ENCODE assay signal across 7 cellular contexts in genomic region chr14:32077081-32078029, GRCh38.
DNase-seq lines count a peak whose midpoint lies in the region; ATAC-seq lines count a peak whose summit lies in the region.

Gene ARHGAP5, plus strand, starts transcription at chr14:32077304. Its CDS starts 13,366 bp downstream, at chr14:32090670.

- peak; percentile 43 for ATAC-seq in GM18511 (IDR thresholded peaks at IDR 0.05; ENCODE audit: unreplicated experiment)
- peak; percentile 46 for ATAC-seq in HG02870 (IDR thresholded peaks at IDR 0.05; ENCODE audit: unreplicated experiment)
- ATAC-seq in stimulated activated effector memory CD8-positive, alpha-beta T cell treated with anti-CD3 and anti-CD28 coated beads, Interleukin-12 subunit alpha, Interleukin-12 subunit beta, amount 100 ng/mL, for 72 hours = peak; percentile 65

- no peaks in the 10 kb centered on the region for H3K27me3 ChIP-seq in endocrine pancreas (ENCODE audit: control insufficient read depth, insufficient read depth, low read length)

- H3K4me1 ChIP-seq in endocrine pancreas (ENCODE audit: control insufficient read depth, insufficient read depth, low read length) = peaks cover 26% of the 10 kb centered on the region

- peak within 1 kb of the TSS; percentile 100 for H3K9ac ChIP-seq in endocrine pancreas (ENCODE audit: control insufficient read depth, insufficient read depth, low read length)

- H3K4me3 ChIP-seq in endocrine pancreas (ENCODE audit: control insufficient read depth, insufficient read depth, low read length) = peak within 1 kb of the TSS; percentile 99

- no peaks in the 10 kb centered on the region for H3K9me3 Mint-ChIP-seq in stimulated activated effector memory CD8-positive, alpha-beta T cell treated with anti-CD3 and anti-CD28 coated beads, Interleukin-12 subunit alpha, Interleukin-12 subunit beta, amount 100 ng/mL, for 72 hours

- H3K36me3 Mint-ChIP-seq in stimulated activated effector memory CD8-positive, alpha-beta T cell treated with anti-CD3 and anti-CD28 coated beads, Interleukin-12 subunit alpha, Interleukin-12 subunit beta, amount 100 ng/mL, for 72 hours = peaks cover 17% of the 10 kb centered on the region

- peak within 1 kb of the TSS; percentile 86 for H3K27ac Mint-ChIP-seq in stimulated activated effector memory CD8-positive, alpha-beta T cell treated with anti-CD3 and anti-CD28 coated beads, Interleukin-12 subunit alpha, Interleukin-12 subunit beta, amount 100 ng/mL, for 72 hours

- no peaks in the 10 kb centered on the region for H3K9me3 ChIP-seq in endocrine pancreas (ENCODE audit: control insufficient read depth, low read length)

- H3K4me1 Mint-ChIP-seq in stimulated activated effector memory CD8-positive, alpha-beta T cell treated with anti-CD3 and anti-CD28 coated beads, Interleukin-12 subunit alpha, Interleukin-12 subunit beta, amount 100 ng/mL, for 72 hours = peaks cover 33% of the 10 kb centered on the region

- H3K4me3 Mint-ChIP-seq in stimulated activated effector memory CD8-positive, alpha-beta T cell treated with anti-CD3 and anti-CD28 coated beads, Interleukin-12 subunit alpha, Interleukin-12 subunit beta, amount 100 ng/mL, for 72 hours = peak within 1 kb of the TSS; percentile 95

- H3K36me3 ChIP-seq in endocrine pancreas (ENCODE audit: control insufficient read depth, insufficient read depth, low read length) = no peaks in the 10 kb centered on the region

- peak; percentile 62 for DNase-seq in NCI-H2171 treated with DMSO at 0.1 percent for 48 hours (lab: John Stamatoyannopoulos, UW)
- DNase-seq in activated CD8-positive, alpha-beta memory T cell treated with anti-CD3 and anti-CD28 coated beads for 24 hours = peak; percentile 80
- DNase-seq in midbrain (lab: John Stamatoyannopoulos, UW) = peak; percentile 82
- DNase-seq in stimulated activated effector memory CD8-positive, alpha-beta T cell treated with anti-CD3 and anti-CD28 coated beads, Interleukin-12 subunit alpha, Interleukin-12 subunit beta, amount 100 ng/mL, for 72 hours (ENCODE audit: low spot score in 2 of 2) = peak; percentile 32 to 76

Comparison
In these comparisons a context has a peak if more than half of its experiments do, and no peak if none do; other contexts are left out.
1. Peak in every context shown above with its lines: DNase-seq, ATAC-seq and H3K4me3 ChIP-seq.